In genomic region chr17:68616334-68616733, GRCh38 we compare ENCODE assay signal across 3 cellular contexts.
TF ChIP-seq lines count a peak whose summit lies in the region.

No MANE protein-coding gene starts in this region.

TF ChIP-seq in HepG2, 621 proteins besides CTCF, POLR2A, EP300 and RAD21 (continues in another document):
- no peak for TF ChIP-seq USF2 (IDR thresholded peaks at IDR 0.05; ENCODE audit: low read depth, low read length)
- no peak for TF ChIP-seq USF2 (CRISPR knock-in tag; IDR thresholded peaks at IDR 0.05; ENCODE audit: borderline replicate concordance)

TF ChIP-seq in GM12878, 131 proteins besides CTCF, POLR2A, EP300 and RAD21:
- TF ChIP-seq RELB (IDR thresholded peaks at IDR 0.05; ENCODE audit: low read depth) = no peak
- TF ChIP-seq ZBTB40 (IDR thresholded peaks at IDR 0.05; ENCODE audit: borderline replicate concordance) = peak; percentile 67
- TF ChIP-seq FOXM1 (IDR thresholded peaks at IDR 0.05; ENCODE audit: low read depth, low read length) = no peak

TF ChIP-seq in K562, 482 proteins besides CTCF, POLR2A, EP300 and RAD21:
- TF ChIP-seq ZNF449 (CRISPR knock-in tag; IDR thresholded peaks at IDR 0.05) (no peak), ZBTB40 (IDR thresholded peaks at IDR 0.05) (peak; percentile 91), ZBTB40 (CRISPR knock-in tag; IDR thresholded peaks at IDR 0.05) (peak; percentile 65), ZNF444 (CRISPR knock-in tag; IDR thresholded peaks at IDR 0.05) (no peak), POLR2AphosphoS2 (IDR thresholded peaks at IDR 0.05; ENCODE audit: low read length) (no peak), EWSR1 (IDR thresholded peaks at IDR 0.05; ENCODE audit: borderline replicate concordance, low read depth, partially characterized antibody) (no peak), BRCA1 (IDR thresholded peaks at IDR 0.05) (no peak), BRCA1 (CRISPR knock-in tag; IDR thresholded peaks at IDR 0.05) (no peak), KLF16 (IDR thresholded peaks at IDR 0.05) (no peak)
